10 cellular contexts compared by ENCODE assay signal in genomic region chr1:96515430-96515829, GRCh38.
DNase-seq lines count a peak whose midpoint lies in the region; ATAC-seq lines count a peak whose summit lies in the region.
"Had no signal": no experiment of that assay in that cellular context is flagged by ENCODE, and none has a peak within 500 bp of the region (broad histone marks: within the 10 kb centered on the region; RNA-seq: fewer than 3 reads in every experiment).

No MANE protein-coding gene starts in this region.

- no peak for DNase-seq in retina
- DNase-seq in NCI-H1105 treated with DMSO at 0.1 percent for 48 hours (lab: John Stamatoyannopoulos, UW) = no peak
- DNase-seq in NCI-H1092 (lab: John Stamatoyannopoulos, UW) = no peak
- DNase-seq in NCI-H1436 treated with DMSO at 0.1 percent for 48 hours (lab: John Stamatoyannopoulos, UW) = no peak
- DNase-seq: endodermal cell, glutamatergic neuron had no signal

- ATAC-seq in GM18498 (IDR thresholded peaks at IDR 0.05; ENCODE audit: unreplicated experiment) (peak; percentile 95), GM19397 (IDR thresholded peaks at IDR 0.05; ENCODE audit: unreplicated experiment) (peak; percentile 91), HG02759 (IDR thresholded peaks at IDR 0.05; ENCODE audit: unreplicated experiment) (peak; percentile 93), HG03354 (IDR thresholded peaks at IDR 0.05; ENCODE audit: poor library complexity, severe bottlenecking, unreplicated experiment) (peak; percentile 95)
